ENCODE assay signal across 5 cellular contexts in the genomic region with DNA sequence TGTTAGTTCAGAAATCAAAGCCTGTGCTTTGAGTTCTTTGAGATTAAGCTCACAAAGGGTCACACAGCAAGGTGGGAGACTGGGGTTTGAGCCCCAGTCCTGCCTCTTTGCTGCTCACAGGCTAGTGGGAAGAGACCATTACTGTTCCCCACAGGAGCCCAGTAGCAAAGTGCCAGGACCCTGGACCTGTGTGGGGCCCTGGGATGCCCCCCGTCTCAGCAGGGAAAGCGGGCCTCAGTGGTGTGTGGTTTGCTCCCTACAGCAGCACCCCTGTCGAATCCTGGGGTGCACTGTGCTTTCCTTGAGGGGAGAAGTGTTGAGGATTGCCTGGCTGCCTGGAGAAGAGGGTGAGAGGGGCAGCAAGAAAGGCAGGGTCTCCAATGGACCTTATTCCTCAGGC.
DNase-seq lines count a peak whose midpoint lies in the region; ATAC-seq, FAIRE-seq and TF ChIP-seq lines count a peak whose summit lies in the region.
"Not testable (repeated sequence)": the region's sequence is repeated elsewhere in the genome, so short reads cannot be mapped to it uniquely, and the experiment has no call there.

No MANE protein-coding gene starts in this region.

- not testable (repeated sequence) for H3K27ac ChIP-seq in kidney (ENCODE audit: low read depth in 2 of 2, low read length in 2 of 2)

- H3K4me3 Mint-ChIP-seq in stimulated activated effector memory CD8-positive, alpha-beta T cell treated with anti-CD3 and anti-CD28 coated beads, Interleukin-12 subunit alpha, Interleukin-12 subunit beta, amount 100 ng/mL, for 72 hours = not testable (repeated sequence)

- not testable (repeated sequence) for H3K9me3 Mint-ChIP-seq in stimulated activated effector memory CD8-positive, alpha-beta T cell treated with anti-CD3 and anti-CD28 coated beads, Interleukin-12 subunit alpha, Interleukin-12 subunit beta, amount 100 ng/mL, for 72 hours

- not testable (repeated sequence) for H3K9me3 ChIP-seq in kidney (ENCODE audit: control insufficient read depth in 1 of 2, low read length in 2 of 2)

- FAIRE-seq in kidney (lab: Jason Lieb, UNC) = not testable (repeated sequence)

- not testable (repeated sequence) for H3K4me1 ChIP-seq in kidney (ENCODE audit: control insufficient read depth in 1 of 2, insufficient read depth in 1 of 2, low read depth in 1 of 2, low read length in 2 of 2)

- H3K4me3 ChIP-seq in kidney (ENCODE audit: low read length in 2 of 2) = not testable (repeated sequence)

- H3K27ac Mint-ChIP-seq in stimulated activated effector memory CD8-positive, alpha-beta T cell treated with anti-CD3 and anti-CD28 coated beads, Interleukin-12 subunit alpha, Interleukin-12 subunit beta, amount 100 ng/mL, for 72 hours = not testable (repeated sequence)

- H3K9ac ChIP-seq in kidney (ENCODE audit: low read length in 2 of 2) = not testable (repeated sequence)

- peak; percentile 40 for ATAC-seq in stimulated activated effector memory CD8-positive, alpha-beta T cell treated with anti-CD3 and anti-CD28 coated beads, Interleukin-12 subunit alpha, Interleukin-12 subunit beta, amount 100 ng/mL, for 72 hours

- intact Hi-C loops in cardiac septum (cut with DNase I); kidney (cut with DNase I): not testable (repeated sequence)

- not testable (repeated sequence) for H3K36me3 Mint-ChIP-seq in stimulated activated effector memory CD8-positive, alpha-beta T cell treated with anti-CD3 and anti-CD28 coated beads, Interleukin-12 subunit alpha, Interleukin-12 subunit beta, amount 100 ng/mL, for 72 hours

- H3K4me1 Mint-ChIP-seq in stimulated activated effector memory CD8-positive, alpha-beta T cell treated with anti-CD3 and anti-CD28 coated beads, Interleukin-12 subunit alpha, Interleukin-12 subunit beta, amount 100 ng/mL, for 72 hours = not testable (repeated sequence)

- TF ChIP-seq CTCF in kidney (IDR thresholded peaks at IDR 0.05; ENCODE audit: borderline replicate concordance, extremely low read depth, insufficient read depth) = not testable (repeated sequence)

- DNase-seq in activated effector memory CD4-positive, alpha-beta T cell treated with anti-CD3 and anti-CD28 coated beads, Interleukin-2, amount 50 U/mL, for 16 hours = peak; percentile 30
- peak; percentile 36 for DNase-seq in cardiac septum (ENCODE audit: low spot score)
- DNase-seq in kidney = peak; percentile 55
- peak; percentile 62 for DNase-seq in mesenteric fat pad (ENCODE audit: low spot score)
- not testable (repeated sequence) for DNase-seq in stimulated activated effector memory CD8-positive, alpha-beta T cell treated with anti-CD3 and anti-CD28 coated beads, Interleukin-12 subunit alpha, Interleukin-12 subunit beta, amount 100 ng/mL, for 72 hours (ENCODE audit: low spot score in 2 of 2)

- not testable (repeated sequence) for H3K36me3 ChIP-seq in kidney (ENCODE audit: control insufficient read depth in 1 of 2, insufficient read depth in 2 of 2, low read length in 2 of 2)
